15 cellular contexts compared by ENCODE assay signal in the genomic region with DNA sequence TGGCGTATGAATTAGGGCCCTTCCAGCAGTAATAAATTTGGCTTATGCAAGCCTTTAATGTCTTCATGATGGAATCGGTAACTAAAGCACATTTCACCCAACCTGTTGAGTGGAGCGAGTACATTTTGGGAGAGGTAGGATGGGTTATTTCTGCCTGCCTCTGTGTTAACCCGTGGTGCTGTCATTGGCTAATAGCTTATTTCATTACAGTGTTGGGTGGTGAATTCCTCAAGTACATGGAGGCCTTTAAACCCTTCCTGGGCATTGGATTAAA. TPM values are rescaled to one million over a fixed set of nuclear protein-coding genes. Genes with fewer than 3 reads are reported as not detected.
A peak's percentile ranks its signal among the peaks of the same experiment; 100 is the strongest.
DNase-seq lines count a peak whose midpoint lies in the region; ATAC-seq and TF ChIP-seq lines count a peak whose summit lies in the region.
"Had no signal": no experiment of that assay in that cellular context is flagged by ENCODE, and none has a peak within 500 bp of the region (broad histone marks: within the 10 kb centered on the region; RNA-seq: fewer than 3 reads in every experiment).

No MANE protein-coding gene starts in this region.

- no peak for TF ChIP-seq CTCF in LNCaP clone FGC (IDR thresholded peaks at IDR 0.05; ENCODE audit: control insufficient read depth, extremely low read depth, insufficient read depth)
- TF ChIP-seq CTCF in gastrocnemius medialis (IDR thresholded peaks at IDR 0.05 in 4 of 5, conservative IDR thresholded peaks at IDR 0.05 in 1 of 5), result no peak

- H3K9me3 ChIP-seq in right cardiac atrium (ENCODE audit: control insufficient read depth, low read length) (no peaks in the 10 kb centered on the region), gastrocnemius medialis (no peaks in the 10 kb centered on the region)
- H3K9me3 ChIP-seq: A549, Caco-2 had no signal

- peaks cover 3 to 100% of the 10 kb centered on the region in 2 donors for H3K36me3 ChIP-seq in gastrocnemius medialis

- H3K27ac ChIP-seq in right cardiac atrium (ENCODE audit: low read length), result peak overlapping the region; percentile 64
- H3K27ac ChIP-seq in gastrocnemius medialis, result peak overlapping the region in 3 of 4 donors; percentile 11 to 47 (median 15)
- H3K27ac ChIP-seq: A549, HL-60 had no signal

- intact Hi-C loops in right cardiac atrium (cut with DNase I), result loop anchor here in 1 of 4 donors (10.0 kb wide), 1 partner anchor 129 kb away; no protein-coding TSS in a partner anchor
- intact Hi-C loops in Right ventricle myocardium superior (cut with DNase I), result no loop called here
- intact Hi-C loops in gastrocnemius medialis (cut with DNase I; ENCODE audit: low total_unique reads), result no loop called here

- no peak overlapping the region for H3K4me3 ChIP-seq in right cardiac atrium (ENCODE audit: low read length)
- H3K4me3 ChIP-seq in LNCaP clone FGC (ENCODE audit: low read depth, low read length), result peak overlapping the region; percentile 14; the same call in 1 of the 2 replicates
- no peak overlapping the region for H3K4me3 ChIP-seq in gastrocnemius medialis
- H3K4me3 ChIP-seq: A549 had no signal

- WGBS in right cardiac atrium, result 88% methylated on average over 4 of the region's 4 CpGs

- no peak for TF ChIP-seq POLR2A in gastrocnemius medialis (IDR thresholded peaks at IDR 0.05)

- no peak for ATAC-seq in right cardiac atrium
- no peak for ATAC-seq in Right ventricle myocardium superior (ENCODE audit: poor library complexity)
- no peak for ATAC-seq in gastrocnemius medialis
- ATAC-seq in GM21381 (IDR thresholded peaks at IDR 0.05; ENCODE audit: unreplicated experiment), result no peak
- ATAC-seq: A549 had no signal

- H3K4me1 ChIP-seq in right cardiac atrium (ENCODE audit: control insufficient read depth, insufficient read depth, low read length) (peaks cover 6% of the 10 kb centered on the region), gastrocnemius medialis (peaks cover 3 to 8% of the 10 kb centered on the region in 2 donors)
- H3K4me1 ChIP-seq: A549, Caco-2 had no signal

- DNase-seq in right cardiac atrium (no peak), Right ventricle myocardium superior (no peak), LNCaP clone FGC (ENCODE audit: low read depth) (no peak), gastrocnemius medialis (no peak), occipital lobe (lab: John Stamatoyannopoulos, UW) (no peak), DMS153 (lab: John Stamatoyannopoulos, UW) (no peak)
- DNase-seq: Caco-2; CD8-positive, alpha-beta memory T cell; GOT3; H9 had no signal

- in situ Hi-C loops in gastrocnemius medialis (cut with MboI; ENCODE audit: low sequenced_read_pairs in 4 of 4), result no loop called here

- H3K27me3 ChIP-seq in right cardiac atrium (ENCODE audit: control insufficient read depth, insufficient read depth), result no peaks in the 10 kb centered on the region
- H3K27me3 ChIP-seq in gastrocnemius medialis, result no peaks in the 10 kb centered on the region

RNA-seq across cellular contexts. Expression of gene TBKBP1, which starts 17.8 kb away (rescaled TPM):
- total RNA-seq in right cardiac atrium (10 to 100 TPM; 17.5 to 25.2 (median 21.0) TPM), Right ventricle myocardium superior (16.3 TPM), gastrocnemius medialis (10 to 100 TPM; 15.9 to 28.0 (median 23.0) TPM), occipital lobe (11.5 TPM)
- 27.0 TPM for polyA plus RNA-seq in right cardiac atrium

RNA-seq across cellular contexts. Expression of gene KPNB1, which starts 26.4 kb away (rescaled TPM):
- 100 to 1,000 TPM; 134 to 175 (median 167) TPM for total RNA-seq in right cardiac atrium
- 50.0 TPM for polyA plus RNA-seq in right cardiac atrium
- 160 TPM for total RNA-seq in Right ventricle myocardium superior
- 100 to 1,000 TPM; 170 to 238 (median 211) TPM for total RNA-seq in gastrocnemius medialis
- total RNA-seq in occipital lobe, result 163 TPM

RNA-seq across cellular contexts. Expression of gene TBX21, which starts 56.9 kb away (rescaled TPM):
- under 1 TPM in 3 of 4 donors, not detected in 1; 0.14 to 0.60 (median 0.38) TPM for total RNA-seq in right cardiac atrium
- 0.14 TPM for polyA plus RNA-seq in right cardiac atrium
- total RNA-seq in Right ventricle myocardium superior, result 0.32 TPM
- total RNA-seq in gastrocnemius medialis, result 1 to 10 TPM in 1 of 4 donors, under 1 TPM in 1, not detected in 2; 0.98 to 3.3 TPM
- total RNA-seq in occipital lobe, result not detected
- total RNA-seq: Caco-2, H9 had no signal
- polyA plus RNA-seq: A549, AG04450, BJ had no signal
